In the genomic region with DNA sequence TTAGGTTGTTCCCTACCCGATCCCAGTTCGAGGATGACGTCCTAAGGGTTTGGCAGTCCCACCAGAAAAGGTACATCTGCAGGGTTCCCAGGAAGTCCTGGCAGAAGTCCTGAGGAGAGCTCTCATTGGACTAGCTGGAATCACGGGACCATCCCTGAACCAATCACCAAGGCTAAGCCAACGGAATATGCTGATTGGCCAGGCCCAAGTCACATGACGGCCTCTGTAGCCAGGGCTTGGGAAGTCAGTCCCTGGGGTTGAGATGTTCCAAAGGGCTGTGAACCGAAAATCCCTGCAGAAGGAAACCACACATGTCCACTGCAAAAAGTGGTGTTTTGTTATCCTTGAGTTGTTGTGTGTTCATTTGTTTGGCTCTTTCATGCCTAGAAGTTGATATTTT, we compare ENCODE assay signal across 13 cellular contexts.
DNase-seq lines count a peak whose midpoint lies in the region; ATAC-seq and TF ChIP-seq lines count a peak whose summit lies in the region.
"Had no signal": no experiment of that assay in that cellular context is flagged by ENCODE, and none has a peak within 500 bp of the region (broad histone marks: within the 10 kb centered on the region; RNA-seq: fewer than 3 reads in every experiment).

No MANE protein-coding gene starts in this region.

- H3K36me3 ChIP-seq in MG63 (no peaks in the 10 kb centered on the region), WERI-Rb-1 (no peaks in the 10 kb centered on the region), spleen (no peaks in the 10 kb centered on the region)
- H3K36me3 ChIP-seq: heart right ventricle had no signal

- H3K36me3 Mint-ChIP-seq in activated CD8-positive, alpha-beta memory T cell treated with anti-CD3 and anti-CD28 coated beads, Interleukin-2, amount 10 ng/mL, durations not matched to agents 7 days and 5 days, result no peaks in the 10 kb centered on the region

- no peak for TF ChIP-seq POLR2A in spleen (IDR thresholded peaks at IDR 0.05)

- H3K4me3 ChIP-seq in MG63 (no peak overlapping the region), WERI-Rb-1 (ENCODE audit: low read depth, low read length) (no peak overlapping the region), spleen (no peak overlapping the region)
- H3K4me3 ChIP-seq: heart right ventricle had no signal

- H3K27ac Mint-ChIP-seq in activated CD8-positive, alpha-beta memory T cell treated with anti-CD3 and anti-CD28 coated beads, Interleukin-2, amount 10 ng/mL, durations not matched to agents 7 days and 5 days, result no peak overlapping the region

- WGBS in spleen, 5 donors, result 89 to 94% (median 90%) methylated on average over 7 of the region's 7 CpGs

- intact Hi-C loops in spleen (cut with DNase I; ENCODE audit: low total_unique reads), result loop anchor here (5.0 kb wide), 1 partner anchor 517 kb away; no protein-coding TSS in a partner anchor

- H3K4me1 ChIP-seq in spleen, result no peaks in the 10 kb centered on the region

- no peaks in the 10 kb centered on the region for H3K27me3 ChIP-seq in MG63
- no peaks in the 10 kb centered on the region for H3K27me3 ChIP-seq in WERI-Rb-1 (ENCODE audit: insufficient read depth, low read depth, severe bottlenecking)
- H3K27me3 ChIP-seq in spleen (replicated peaks in 1 of 7), result peaks cover 0 to 16% (median 0%) of the 10 kb centered on the region in 7 donors

- CTCF ChIA-PET in activated CD8-positive, alpha-beta memory T cell treated with anti-CD3 and anti-CD28 coated beads, Interleukin-2, amount 10 ng/mL, durations not matched to agents 7 days and 5 days (lab: Charles Lee), result no interaction called here

- DNase-seq in activated effector memory CD4-positive, alpha-beta T cell treated with anti-CD3 and anti-CD28 coated beads, Interleukin-2, amount 50 U/mL, for 16 hours, result peak; percentile 31
- DNase-seq in activated effector memory CD4-positive, alpha-beta T cell treated with Interleukin-2 at 50 U/mL for 16 hours, result no peak
- DNase-seq in MG63 (peak; percentile 6), WERI-Rb-1 (peak; percentile 14), spleen (peak; percentile 2), NCI-H146 treated with DMSO at 0.1 percent for 48 hours (lab: John Stamatoyannopoulos, UW; ENCODE audit: unreplicated experiment) (no peak), GM20000 (ENCODE audit: low spot score) (no peak)
- no peak for DNase-seq in activated CD8-positive, alpha-beta memory T cell treated with anti-CD3 and anti-CD28 coated beads, Interleukin-2, amount 10 ng/mL, durations not matched to agents 7 days and 5 days
- DNase-seq: heart right ventricle, KG1, NCI-H2081 had no signal

- H3K9me3 ChIP-seq in MG63, result no peaks in the 10 kb centered on the region
- H3K9me3 ChIP-seq in WERI-Rb-1 (ENCODE audit: severe bottlenecking), result no peaks in the 10 kb centered on the region
- H3K9me3 ChIP-seq in spleen, result no peaks in the 10 kb centered on the region
- H3K9me3 ChIP-seq: heart right ventricle had no signal

- no peak overlapping the region for H3K4me3 Mint-ChIP-seq in activated CD8-positive, alpha-beta memory T cell treated with anti-CD3 and anti-CD28 coated beads, Interleukin-2, amount 10 ng/mL, durations not matched to agents 7 days and 5 days

- no peak for ATAC-seq in activated CD8-positive, alpha-beta memory T cell treated with anti-CD3 and anti-CD28 coated beads, Interleukin-2, amount 10 ng/mL, durations not matched to agents 7 days and 5 days
- ATAC-seq: activated CD4-positive, CD25-positive, alpha-beta regulatory T cell treated with anti-CD3 and anti-CD28 coated beads, Interleukin-2, amount 50 U/mL, for 24 hours; heart right ventricle; left lobe of liver had no signal

- no peaks in the 10 kb centered on the region for H3K9me3 Mint-ChIP-seq in activated CD8-positive, alpha-beta memory T cell treated with anti-CD3 and anti-CD28 coated beads, Interleukin-2, amount 10 ng/mL, durations not matched to agents 7 days and 5 days (ENCODE audit: low read depth)

- H3K27ac ChIP-seq in WERI-Rb-1 (no peak overlapping the region), spleen (no peak overlapping the region)
- H3K27ac ChIP-seq: heart right ventricle had no signal

- no peaks in the 10 kb centered on the region for H3K4me1 Mint-ChIP-seq in activated CD8-positive, alpha-beta memory T cell treated with anti-CD3 and anti-CD28 coated beads, Interleukin-2, amount 10 ng/mL, durations not matched to agents 7 days and 5 days

- TF ChIP-seq CTCF in WERI-Rb-1 (IDR thresholded peaks at IDR 0.05; ENCODE audit: low read depth, low read length), result no peak
- no peak for TF ChIP-seq CTCF in spleen (IDR thresholded peaks at IDR 0.05 in 8 of 11, conservative IDR thresholded peaks at IDR 0.05 in 3 of 11)
- no peak for TF ChIP-seq CTCF in GM20000 (IDR thresholded peaks at IDR 0.05; ENCODE audit: extremely low read depth, missing control alignments)

- peaks cover 17% of the 10 kb centered on the region for H3K27me3 Mint-ChIP-seq in activated CD8-positive, alpha-beta memory T cell treated with anti-CD3 and anti-CD28 coated beads, Interleukin-2, amount 10 ng/mL, durations not matched to agents 7 days and 5 days

Comparison
In these comparisons a context has a peak if more than half of its experiments do, and no peak if none do; other contexts are left out.
1. DNase-seq: peak in activated effector memory CD4-positive, alpha-beta T cell treated with anti-CD3 and anti-CD28 coated beads, Interleukin-2, amount 50 U/mL, for 16 hours (single experiment), MG63 (single experiment), WERI-Rb-1 (single experiment) and spleen (single experiment); none in activated effector memory CD4-positive, alpha-beta T cell treated with Interleukin-2 at 50 U/mL for 16 hours (single experiment), activated CD8-positive, alpha-beta memory T cell treated with anti-CD3 and anti-CD28 coated beads, Interleukin-2, amount 10 ng/mL, durations not matched to agents 7 days and 5 days (single experiment), NCI-H146 treated with DMSO at 0.1 percent for 48 hours (single experiment) and GM20000 (single experiment).